Comparison of ENCODE assay signal across 17 cellular contexts in genomic region chr3:179672918-179673317, GRCh38. TPM values are rescaled to one million over a fixed set of nuclear protein-coding genes. Genes with fewer than 3 reads are reported as not detected.
DNase-seq lines count a peak whose midpoint lies in the region; ATAC-seq and TF ChIP-seq lines count a peak whose summit lies in the region.
"Had no signal": no experiment of that assay in that cellular context is flagged by ENCODE, and none has a peak within 500 bp of the region (broad histone marks: within the 10 kb centered on the region; RNA-seq: fewer than 3 reads in every experiment).

No MANE protein-coding gene starts in this region.

- DNase-seq in DMS79 (lab: John Stamatoyannopoulos, UW) = peak; percentile 35
- DNase-seq in HPDE6-E6E7 (ENCODE audit: extremely low spot score) = peak; percentile 43
- DNase-seq in dermis blood vessel endothelial cell = peak; percentile 22
- no peak for DNase-seq in osteocyte (ENCODE audit: extremely low spot score, unreplicated experiment)
- no peak for DNase-seq in CD14-positive monocyte (ENCODE audit: low spot score)
- no peak for DNase-seq in GM13976 (ENCODE audit: low spot score)
- DNase-seq: activated CD4-positive, alpha-beta T cell treated with anti-CD3 and anti-CD28 coated beads, Interleukin-2, amount 50 U/mL, for 48 hours; activated naive CD4-positive, alpha-beta T cell treated with Interleukin-2 at 50 U/mL for 16 hours; HCEC 1CT; Kasumi-1; NCI-H2171 treated with DMSO at 0.1 percent for 48 hours; pancreas; stimulated activated CD4-positive, alpha-beta T cell treated with anti-CD3 and anti-CD28 coated beads, Interleukin-2, amount 100 ng/mL, for 24 hours had no signal

- H3K27me3 Mint-ChIP-seq in osteocyte (ENCODE audit: unreplicated experiment) = no peaks in the 10 kb centered on the region
- H3K27me3 Mint-ChIP-seq in CD14-positive monocyte (ENCODE audit: low read depth in 3 of 3) = peaks cover 0 to 6% (median 4%) of the 10 kb centered on the region in 3 donors

- intact Hi-C loops in CD14-positive monocyte (cut with micrococcal nuclease) = no loop called here

- no peaks in the 10 kb centered on the region for H3K36me3 Mint-ChIP-seq in osteocyte (ENCODE audit: unreplicated experiment)
- H3K36me3 Mint-ChIP-seq in CD14-positive monocyte = no peaks in the 10 kb centered on the region

- H3K4me1 Mint-ChIP-seq in osteocyte (ENCODE audit: unreplicated experiment) = peaks cover 54% of the 10 kb centered on the region
- no peaks in the 10 kb centered on the region for H3K4me1 Mint-ChIP-seq in CD14-positive monocyte

- TF ChIP-seq CTCF in osteocyte (IDR thresholded peaks at IDR 0.05) = no peak
- TF ChIP-seq CTCF in CD14-positive monocyte (IDR thresholded peaks at IDR 0.05) = no peak
- TF ChIP-seq CTCF in GM13976 (IDR thresholded peaks at IDR 0.05; ENCODE audit: borderline replicate concordance, control extremely low read depth, extremely low read depth, insufficient read depth, missing control alignments) = no peak

- H3K9me3 Mint-ChIP-seq in osteocyte (ENCODE audit: unreplicated experiment) (no peaks in the 10 kb centered on the region), CD14-positive monocyte (peaks cover 0 to 3% (median 0%) of the 10 kb centered on the region in 7 donors)

- H3K27ac Mint-ChIP-seq in osteocyte (ENCODE audit: unreplicated experiment) (peak overlapping the region; percentile 73), CD14-positive monocyte (peak overlapping the region in 2 of 7 donors; percentile 12 to 47)

- no peak overlapping the region for H3K4me3 Mint-ChIP-seq in osteocyte (ENCODE audit: unreplicated experiment)
- no peak overlapping the region for H3K4me3 Mint-ChIP-seq in CD14-positive monocyte

- in situ Hi-C loops in GM13976 (cut with MboI; ENCODE audit: low sequenced_read_pairs, unreplicated experiment) = no loop called here

- ATAC-seq in HG03196 (IDR thresholded peaks at IDR 0.05; ENCODE audit: unreplicated experiment) (no peak), HG02970 (IDR thresholded peaks at IDR 0.05; ENCODE audit: low FRiP score, unreplicated experiment) (no peak)
- ATAC-seq: gastroesophageal sphincter, pancreas, SK-N-SH treated with all-trans-retinoic acid at 6 μM for 48 hours had no signal

RNA-seq across cellular contexts. Expression of gene USP13, which starts 20.1 kb away (rescaled TPM):
- total RNA-seq in dermis blood vessel endothelial cell = 30.5 and 52.0 TPM in 2 replicates
- 36.3 and 39.7 TPM in 2 replicates for total RNA-seq in osteocyte
- polyA plus RNA-seq in CD14-positive monocyte = 1 to 10 TPM in 1 of 2 donors, under 1 TPM in 1; 0.31 to 1.6 TPM

Comparison
In these comparisons a context has a peak if more than half of its experiments do, and no peak if none do; other contexts are left out.
1. DNase-seq: peak in DMS79 (single experiment), HPDE6-E6E7 (single experiment) and dermis blood vessel endothelial cell (single experiment); none in osteocyte (single experiment), CD14-positive monocyte (single experiment) and GM13976 (single experiment).